ENCODE assay signal across 16 cellular contexts in genomic region chr17:41537990-41538389, GRCh38. TPM values are rescaled to one million over a fixed set of nuclear protein-coding genes. Genes with fewer than 3 reads are reported as not detected.
DNase-seq lines count a peak whose midpoint lies in the region; TF ChIP-seq lines count a peak whose summit lies in the region.
"Had no signal": no experiment of that assay in that cellular context is flagged by ENCODE, and none has a peak within 500 bp of the region (broad histone marks: within the 10 kb centered on the region; RNA-seq: fewer than 3 reads in every experiment).

No MANE protein-coding gene starts in this region.

- intact Hi-C loops in PC-9 (cut with micrococcal nuclease; ENCODE audit: unreplicated experiment), result no loop called here

- H3F3A ChIP-seq in PC-9 (ENCODE audit: insufficient read depth, low read depth), result peaks cover 72% of the 10 kb centered on the region

- H3K4me2 ChIP-seq in PC-9, result peak overlapping the region; percentile 75
- H3K4me2 ChIP-seq: BLaER1 had no signal

- no peak overlapping the region for H3K4me3 ChIP-seq in PC-9
- H3K4me3 ChIP-seq in choroid plexus epithelial cell (ENCODE audit: low read depth, low read length), result no peak overlapping the region
- H3K4me3 ChIP-seq: BLaER1, gastroesophageal sphincter, GM23248, left lung had no signal

- in situ Hi-C loops in GM13977 (cut with MboI; ENCODE audit: low pct_unique_long_range_greater_than_20kb, low sequenced_read_pairs, unreplicated experiment), result no loop called here

- TF ChIP-seq CTCF in PC-9 (conservative IDR thresholded peaks at IDR 0.05), result no peak
- no peak for TF ChIP-seq CTCF in choroid plexus epithelial cell (conservative IDR thresholded peaks at IDR 0.05; ENCODE audit: low read depth, low read length)
- no peak for TF ChIP-seq CTCF in GM13977 (IDR thresholded peaks at IDR 0.05; ENCODE audit: extremely low read depth, insufficient read depth, missing control alignments)

- H3K27me3 ChIP-seq in PC-9 (ENCODE audit: insufficient read depth, low read depth), result no peaks in the 10 kb centered on the region
- H3K27me3 ChIP-seq: BLaER1 had no signal

- no peak overlapping the region for H2AFZ ChIP-seq in PC-9
- H2AFZ ChIP-seq: GM23248 had no signal

- POLR2A ChIA-PET in PC-9 (lab: Charles Lee; ENCODE audit: unreplicated experiment), result interaction anchor here (0.7 kb wide), 1 partner anchor 9 kb away, joined by 18 read pairs; no protein-coding TSS in a partner anchor

- H3K9me2 ChIP-seq in PC-9 (ENCODE audit: insufficient read depth), result no peaks in the 10 kb centered on the region

- peaks cover 7% of the 10 kb centered on the region; the same call in 1 of the 2 replicates for H3K79me2 ChIP-seq in PC-9 (ENCODE audit: low read depth)

- DNase-seq in PC-9, result peak in 1 of 2 experiments; percentile 70
- peak; percentile 58 for DNase-seq in choroid plexus epithelial cell (ENCODE audit: low read depth)
- DNase-seq in kidney tubule cell (ENCODE audit: low spot score), result peak; percentile 32
- DNase-seq in OCI-M1 (lab: John Stamatoyannopoulos, UW), result no peak
- no peak for DNase-seq in activated CD4-positive, alpha-beta T cell treated with anti-CD3 and anti-CD28 coated beads for 4 hours
- DNase-seq in GM13977 (ENCODE audit: low spot score), result no peak
- DNase-seq in dermis blood vessel endothelial cell, result no peak
- DNase-seq: activated CD4-positive, alpha-beta T cell treated with anti-CD3 and anti-CD28 coated beads, Interleukin-2, amount 50 U/mL, for 1 hour; activated gamma-delta T cell treated with Interleukin-2 at 50 U/mL for 16 hours; NCI-H1436; stimulated activated CD4-positive, alpha-beta T cell treated with anti-CD3 and anti-CD28 coated beads, Interleukin-2, amount 100 ng/mL, for 48 hours had no signal

- H3K36me3 ChIP-seq in PC-9 (ENCODE audit: low read depth), result no peaks in the 10 kb centered on the region
- H3K36me3 ChIP-seq: BLaER1, gastroesophageal sphincter, left lung had no signal

- H4K20me1 ChIP-seq in PC-9 (ENCODE audit: insufficient read depth), result no peaks in the 10 kb centered on the region
- H4K20me1 ChIP-seq: BLaER1 had no signal

- H3K9me3 ChIP-seq in PC-9 (ENCODE audit: insufficient read depth, low read depth), result no peaks in the 10 kb centered on the region
- H3K9me3 ChIP-seq: BLaER1, gastroesophageal sphincter, left lung had no signal

- peaks cover 96% of the 10 kb centered on the region for H3K4me1 ChIP-seq in PC-9 (replicated peaks; ENCODE audit: insufficient read depth)
- H3K4me1 ChIP-seq: BLaER1, gastroesophageal sphincter, left lung had no signal

- BruUV-seq in PC-9 (replicated peaks; lab: Mats Ljungman, UMichigan), result no TSS peak

- CTCF ChIA-PET in PC-9 (lab: Charles Lee), result interaction anchor here (1.0 kb wide), 1 partner anchor 34 kb away, joined by 3 read pairs; no protein-coding TSS in a partner anchor

- H3K27ac ChIP-seq in PC-9, result peak overlapping the region; percentile 80
- H3K27ac ChIP-seq: BLaER1, gastroesophageal sphincter, GM23248, left lung had no signal

RNA-seq across cellular contexts. Expression of gene KRT19, which starts 9.9 kb away (rescaled TPM):
- total RNA-seq in PC-9 (2021) (1,811 and 2,277 TPM in 2 replicates), dermis blood vessel endothelial cell (10.7 and 10.9 TPM in 2 replicates)

RNA-seq across cellular contexts. Expression of gene KRT15, which starts 19.3 kb away (rescaled TPM):
- total RNA-seq in PC-9 (2021) (41.9 and 49.9 TPM in 2 replicates), dermis blood vessel endothelial cell (0.51 TPM in 2 replicates)
- total RNA-seq: osteocyte had no signal

RNA-seq across cellular contexts. Expression of gene KRT13, which starts 32.6 kb away (rescaled TPM):
- 606 and 1,548 TPM in 2 replicates for total RNA-seq in PC-9 (2021)
- not detected in 2 replicates for total RNA-seq in dermis blood vessel endothelial cell
- total RNA-seq: GM23248, osteocyte had no signal

RNA-seq across cellular contexts. Expression of gene KRT9, which starts 33.9 kb away (rescaled TPM):
- total RNA-seq in PC-9 (2021) (0.55 and 0.73 TPM in 2 replicates), dermis blood vessel endothelial cell (not detected in 2 replicates)
- total RNA-seq: gastroesophageal sphincter, GM23248, left lung had no signal

RNA-seq across cellular contexts. Expression of gene KRT36, which starts 48.3 kb away (rescaled TPM):
- total RNA-seq in PC-9 (2021) (not detected in 2 replicates), dermis blood vessel endothelial cell (0.14 and 0.17 TPM in 2 replicates)
- total RNA-seq: gastroesophageal sphincter, GM23248, left lung, osteocyte had no signal

Comparison
In these comparisons a context has a peak if more than half of its experiments do, and no peak if none do; other contexts are left out.
1. DNase-seq: peak in choroid plexus epithelial cell (single experiment) and kidney tubule cell (single experiment); none in OCI-M1 (single experiment), activated CD4-positive, alpha-beta T cell treated with anti-CD3 and anti-CD28 coated beads for 4 hours (0 of 2), GM13977 (single experiment) and dermis blood vessel endothelial cell (single experiment).
2. RNA of gene KRT19, which starts 9.9 kb away (total RNA-seq): 1,811 to 2,277 TPM in PC-9; 10.7 to 10.9 TPM in dermis blood vessel endothelial cell; every median in the first group is over 100 times any median in the second.
3. RNA of gene KRT15, which starts 19.3 kb away (total RNA-seq): 41.9 to 49.9 TPM in PC-9; 0.51 TPM in dermis blood vessel endothelial cell; every median in the first group is over 10 times any median in the second.
4. RNA of gene KRT13, which starts 32.6 kb away (total RNA-seq): 606 to 1,548 TPM in PC-9; not detected in dermis blood vessel endothelial cell; every median in the first group is over 100 times any median in the second.